Comparison of ENCODE assay signal across 9 cellular contexts in genomic region chr18:45324489-45325111, GRCh38.
A peak's percentile ranks its signal among the peaks of the same experiment; 100 is the strongest.
DNase-seq lines count a peak whose midpoint lies in the region; ATAC-seq and TF ChIP-seq lines count a peak whose summit lies in the region.
"Had no signal": no experiment of that assay in that cellular context is flagged by ENCODE, and none has a peak within 500 bp of the region (broad histone marks: within the 10 kb centered on the region; RNA-seq: fewer than 3 reads in every experiment).

No MANE protein-coding gene starts in this region.

- no peaks in the 10 kb centered on the region for H3K36me3 Mint-ChIP-seq in activated CD8-positive, alpha-beta memory T cell treated with anti-CD3 and anti-CD28 coated beads, Interleukin-2, amount 10 ng/mL, durations not matched to agents 7 days and 5 days

- 19% methylated on average over 10 of the region's 10 CpGs for WGBS in prostate gland
- WGBS in esophagus squamous epithelium, 2 donors: 28 to 36% methylated on average over 6 to 8 of the region's 10 CpGs

- ATAC-seq in Right ventricle myocardium superior (ENCODE audit: poor library complexity) (peak; percentile 57), GM18873 (IDR thresholded peaks at IDR 0.05; ENCODE audit: low FRiP score, unreplicated experiment) (no peak)
- no peak for ATAC-seq in activated CD8-positive, alpha-beta memory T cell treated with anti-CD3 and anti-CD28 coated beads, Interleukin-2, amount 10 ng/mL, durations not matched to agents 7 days and 5 days
- ATAC-seq: T-helper 17 cell had no signal

- H3K4me3 ChIP-seq in NT2/D1 (ENCODE audit: insufficient read length, low read depth): no peak overlapping the region
- no peak overlapping the region for H3K4me3 ChIP-seq in prostate gland
- H3K4me3 ChIP-seq in esophagus squamous epithelium: no peak overlapping the region

- H3K36me3 ChIP-seq in NT2/D1 (ENCODE audit: insufficient read depth, insufficient read length, low read length) (no peaks in the 10 kb centered on the region), prostate gland (no peaks in the 10 kb centered on the region), esophagus squamous epithelium (no peaks in the 10 kb centered on the region)

- H3K9me3 Mint-ChIP-seq in activated CD8-positive, alpha-beta memory T cell treated with anti-CD3 and anti-CD28 coated beads, Interleukin-2, amount 10 ng/mL, durations not matched to agents 7 days and 5 days (ENCODE audit: low read depth): no peaks in the 10 kb centered on the region

- H3K9me3 ChIP-seq in NT2/D1 (ENCODE audit: insufficient read depth, low read length) (no peaks in the 10 kb centered on the region), prostate gland (no peaks in the 10 kb centered on the region), esophagus squamous epithelium (no peaks in the 10 kb centered on the region)

- peak; percentile 18 for DNase-seq in EH (ENCODE audit: low read depth)
- DNase-seq in NT2/D1 (ENCODE audit: low read depth, low spot score): peak; percentile 36
- peak; percentile 62 for DNase-seq in Right ventricle myocardium superior
- peak; percentile 62 for DNase-seq in prostate gland (ENCODE audit: low spot score)
- no peak for DNase-seq in T-helper 9 cell
- DNase-seq in esophagus squamous epithelium (lab: John Stamatoyannopoulos, UW): no peak
- no peak for DNase-seq in activated CD8-positive, alpha-beta memory T cell treated with anti-CD3 and anti-CD28 coated beads, Interleukin-2, amount 10 ng/mL, durations not matched to agents 7 days and 5 days
- DNase-seq: T-helper 17 cell had no signal

- H3K4me1 ChIP-seq in NT2/D1 (ENCODE audit: insufficient read depth, insufficient read length) (no peaks in the 10 kb centered on the region), prostate gland (replicated peaks) (no peaks in the 10 kb centered on the region), esophagus squamous epithelium (peaks cover 0 to 33% (median 8%) of the 10 kb centered on the region in 3 donors)

- intact Hi-C loops in Right ventricle myocardium superior (cut with DNase I): no loop called here
- intact Hi-C loops in prostate gland (cut with DNase I): loop anchor here (5.0 to 10.0 kb wide), 6 partner anchors 58 to 642 kb away; partner anchors contain the start of gene SETBP1
- intact Hi-C loops in esophagus squamous epithelium (cut with DNase I): no loop called here

- CTCF ChIA-PET in activated CD8-positive, alpha-beta memory T cell treated with anti-CD3 and anti-CD28 coated beads, Interleukin-2, amount 10 ng/mL, durations not matched to agents 7 days and 5 days (lab: Charles Lee): no interaction called here

- no peak overlapping the region for H3K9ac ChIP-seq in NT2/D1 (ENCODE audit: insufficient read length, low read depth)

- H3K27me3 ChIP-seq in NT2/D1 (ENCODE audit: insufficient read depth, insufficient read length) (no peaks in the 10 kb centered on the region), prostate gland (replicated peaks; ENCODE audit: insufficient read depth) (no peaks in the 10 kb centered on the region), esophagus squamous epithelium (peaks cover 0 to 3% (median 0%) of the 10 kb centered on the region in 4 donors)

- no peak overlapping the region for H3K4me3 Mint-ChIP-seq in activated CD8-positive, alpha-beta memory T cell treated with anti-CD3 and anti-CD28 coated beads, Interleukin-2, amount 10 ng/mL, durations not matched to agents 7 days and 5 days
- H3K4me3 Mint-ChIP-seq: T-helper 17 cell had no signal

- H3K27ac ChIP-seq in prostate gland (peak overlapping the region in 1 of 2 donors; percentile 10), esophagus squamous epithelium (peak overlapping the region in 2 of 4 donors; percentile 43 to 72)

- H3K27me3 Mint-ChIP-seq in activated CD8-positive, alpha-beta memory T cell treated with anti-CD3 and anti-CD28 coated beads, Interleukin-2, amount 10 ng/mL, durations not matched to agents 7 days and 5 days: peaks cover 3% of the 10 kb centered on the region

- TF ChIP-seq CTCF in prostate gland (IDR thresholded peaks at IDR 0.05) (no peak), esophagus squamous epithelium (IDR thresholded peaks at IDR 0.05) (no peak)

- no peak for TF ChIP-seq POLR2A in prostate gland (IDR thresholded peaks at IDR 0.05)
- TF ChIP-seq POLR2A in esophagus squamous epithelium (IDR thresholded peaks at IDR 0.05): no peak

- no peaks in the 10 kb centered on the region for H3K4me1 Mint-ChIP-seq in activated CD8-positive, alpha-beta memory T cell treated with anti-CD3 and anti-CD28 coated beads, Interleukin-2, amount 10 ng/mL, durations not matched to agents 7 days and 5 days
- H3K4me1 Mint-ChIP-seq: T-helper 17 cell had no signal

- no peak overlapping the region for H3K27ac Mint-ChIP-seq in activated CD8-positive, alpha-beta memory T cell treated with anti-CD3 and anti-CD28 coated beads, Interleukin-2, amount 10 ng/mL, durations not matched to agents 7 days and 5 days
- H3K27ac Mint-ChIP-seq: T-helper 17 cell had no signal

Comparison
In these comparisons a context has a peak if more than half of its experiments do, and no peak if none do; other contexts are left out.
1. DNase-seq: peak in EH (single experiment), NT2/D1 (single experiment), Right ventricle myocardium superior (single experiment) and prostate gland (single experiment); none in T-helper 9 cell (single experiment), esophagus squamous epithelium (single experiment) and activated CD8-positive, alpha-beta memory T cell treated with anti-CD3 and anti-CD28 coated beads, Interleukin-2, amount 10 ng/mL, durations not matched to agents 7 days and 5 days (single experiment).